Comparison of ENCODE assay signal across 1 cellular context in the genomic region with DNA sequence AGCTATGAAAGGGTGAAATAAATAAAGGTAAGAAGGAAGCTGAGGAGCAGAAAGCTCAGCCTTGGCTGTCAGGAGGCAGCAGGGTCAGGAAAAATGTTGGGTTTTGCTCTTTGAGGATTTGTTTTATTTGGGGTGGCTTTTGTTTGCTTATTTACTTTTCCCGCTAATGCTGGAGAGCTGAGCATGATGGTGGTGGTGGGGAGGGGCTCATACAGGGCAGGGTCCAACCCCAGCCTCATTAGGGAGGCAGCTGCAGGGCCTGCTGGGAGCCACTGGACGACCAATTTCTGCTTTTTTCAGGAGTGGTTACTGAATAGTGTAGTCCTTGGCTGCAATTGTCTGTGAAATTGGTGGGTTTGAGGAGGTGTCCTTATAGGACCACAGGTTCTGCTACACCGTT.
TF ChIP-seq lines count a peak whose summit lies in the region.

No MANE protein-coding gene starts in this region.

TF ChIP-seq in GM23338, 12 proteins besides CTCF, POLR2A, EP300 and RAD21 (continued from another document):
- TF ChIP-seq, protein P1, sequence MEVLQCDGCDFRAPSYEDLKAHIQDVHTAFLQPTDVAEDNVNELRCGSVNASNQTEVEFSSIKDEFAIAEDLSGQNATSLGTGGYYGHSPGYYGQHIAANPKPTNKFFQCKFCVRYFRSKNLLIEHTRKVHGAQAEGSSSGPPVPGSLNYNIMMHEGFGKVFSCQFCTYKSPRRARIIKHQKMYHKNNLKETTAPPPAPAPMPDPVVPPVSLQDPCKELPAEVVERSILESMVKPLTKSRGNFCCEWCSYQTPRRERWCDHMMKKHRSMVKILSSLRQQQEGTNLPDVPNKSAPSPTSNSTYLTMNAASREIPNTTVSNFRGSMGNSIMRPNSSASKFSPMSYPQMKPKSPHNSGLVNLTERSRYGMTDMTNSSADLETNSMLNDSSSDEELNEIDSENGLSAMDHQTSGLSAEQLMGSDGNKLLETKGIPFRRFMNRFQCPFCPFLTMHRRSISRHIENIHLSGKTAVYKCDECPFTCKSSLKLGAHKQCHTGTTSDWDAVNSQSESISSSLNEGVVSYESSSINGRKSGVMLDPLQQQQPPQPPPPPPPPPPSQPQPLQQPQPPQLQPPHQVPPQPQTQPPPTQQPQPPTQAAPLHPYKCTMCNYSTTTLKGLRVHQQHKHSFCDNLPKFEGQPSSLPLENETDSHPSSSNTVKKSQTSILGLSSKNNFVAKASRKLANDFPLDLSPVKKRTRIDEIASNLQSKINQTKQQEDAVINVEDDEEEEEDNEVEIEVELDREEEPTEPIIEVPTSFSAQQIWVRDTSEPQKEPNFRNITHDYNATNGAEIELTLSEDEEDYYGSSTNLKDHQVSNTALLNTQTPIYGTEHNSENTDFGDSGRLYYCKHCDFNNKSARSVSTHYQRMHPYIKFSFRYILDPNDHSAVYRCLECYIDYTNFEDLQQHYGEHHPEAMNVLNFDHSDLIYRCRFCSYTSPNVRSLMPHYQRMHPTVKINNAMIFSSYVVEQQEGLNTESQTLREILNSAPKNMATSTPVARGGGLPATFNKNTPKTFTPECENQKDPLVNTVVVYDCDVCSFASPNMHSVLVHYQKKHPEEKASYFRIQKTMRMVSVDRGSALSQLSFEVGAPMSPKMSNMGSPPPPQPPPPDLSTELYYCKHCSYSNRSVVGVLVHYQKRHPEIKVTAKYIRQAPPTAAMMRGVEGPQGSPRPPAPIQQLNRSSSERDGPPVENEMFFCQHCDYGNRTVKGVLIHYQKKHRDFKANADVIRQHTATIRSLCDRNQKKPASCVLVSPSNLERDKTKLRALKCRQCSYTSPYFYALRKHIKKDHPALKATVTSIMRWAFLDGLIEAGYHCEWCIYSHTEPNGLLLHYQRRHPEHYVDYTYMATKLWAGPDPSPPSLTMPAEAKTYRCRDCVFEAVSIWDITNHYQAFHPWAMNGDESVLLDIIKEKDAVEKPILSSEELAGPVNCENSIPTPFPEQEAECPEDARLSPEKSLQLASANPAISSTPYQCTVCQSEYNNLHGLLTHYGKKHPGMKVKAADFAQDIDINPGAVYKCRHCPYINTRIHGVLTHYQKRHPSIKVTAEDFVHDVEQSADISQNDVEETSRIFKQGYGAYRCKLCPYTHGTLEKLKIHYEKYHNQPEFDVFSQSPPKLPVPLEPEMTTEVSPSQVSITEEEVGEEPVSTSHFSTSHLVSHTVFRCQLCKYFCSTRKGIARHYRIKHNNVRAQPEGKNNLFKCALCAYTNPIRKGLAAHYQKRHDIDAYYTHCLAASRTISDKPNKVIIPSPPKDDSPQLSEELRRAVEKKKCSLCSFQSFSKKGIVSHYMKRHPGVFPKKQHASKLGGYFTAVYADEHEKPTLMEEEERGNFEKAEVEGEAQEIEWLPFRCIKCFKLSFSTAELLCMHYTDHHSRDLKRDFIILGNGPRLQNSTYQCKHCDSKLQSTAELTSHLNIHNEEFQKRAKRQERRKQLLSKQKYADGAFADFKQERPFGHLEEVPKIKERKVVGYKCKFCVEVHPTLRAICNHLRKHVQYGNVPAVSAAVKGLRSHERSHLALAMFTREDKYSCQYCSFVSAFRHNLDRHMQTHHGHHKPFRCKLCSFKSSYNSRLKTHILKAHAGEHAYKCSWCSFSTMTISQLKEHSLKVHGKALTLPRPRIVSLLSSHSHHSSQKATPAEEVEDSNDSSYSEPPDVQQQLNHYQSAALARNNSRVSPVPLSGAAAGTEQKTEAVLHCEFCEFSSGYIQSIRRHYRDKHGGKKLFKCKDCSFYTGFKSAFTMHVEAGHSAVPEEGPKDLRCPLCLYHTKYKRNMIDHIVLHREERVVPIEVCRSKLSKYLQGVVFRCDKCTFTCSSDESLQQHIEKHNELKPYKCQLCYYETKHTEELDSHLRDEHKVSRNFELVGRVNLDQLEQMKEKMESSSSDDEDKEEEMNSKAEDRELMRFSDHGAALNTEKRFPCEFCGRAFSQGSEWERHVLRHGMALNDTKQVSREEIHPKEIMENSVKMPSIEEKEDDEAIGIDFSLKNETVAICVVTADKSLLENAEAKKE (CRISPR knock-in tag; IDR thresholded peaks at IDR 0.05), result no peak
- TF ChIP-seq EZH2 (IDR thresholded peaks at IDR 0.05; ENCODE audit: low read depth, unreplicated experiment) (no peak), JUNB (IDR thresholded peaks at IDR 0.05; ENCODE audit: unreplicated experiment) (no peak), ZNF114 (CRISPR knock-in tag; IDR thresholded peaks at IDR 0.05) (no peak), EZH2phosphoT487 (IDR thresholded peaks at IDR 0.05; ENCODE audit: unreplicated experiment) (no peak), CREB1 (CRISPR knock-in tag; IDR thresholded peaks at IDR 0.05; ENCODE audit: low read depth) (no peak)
- TF ChIP-seq, protein P2, sequence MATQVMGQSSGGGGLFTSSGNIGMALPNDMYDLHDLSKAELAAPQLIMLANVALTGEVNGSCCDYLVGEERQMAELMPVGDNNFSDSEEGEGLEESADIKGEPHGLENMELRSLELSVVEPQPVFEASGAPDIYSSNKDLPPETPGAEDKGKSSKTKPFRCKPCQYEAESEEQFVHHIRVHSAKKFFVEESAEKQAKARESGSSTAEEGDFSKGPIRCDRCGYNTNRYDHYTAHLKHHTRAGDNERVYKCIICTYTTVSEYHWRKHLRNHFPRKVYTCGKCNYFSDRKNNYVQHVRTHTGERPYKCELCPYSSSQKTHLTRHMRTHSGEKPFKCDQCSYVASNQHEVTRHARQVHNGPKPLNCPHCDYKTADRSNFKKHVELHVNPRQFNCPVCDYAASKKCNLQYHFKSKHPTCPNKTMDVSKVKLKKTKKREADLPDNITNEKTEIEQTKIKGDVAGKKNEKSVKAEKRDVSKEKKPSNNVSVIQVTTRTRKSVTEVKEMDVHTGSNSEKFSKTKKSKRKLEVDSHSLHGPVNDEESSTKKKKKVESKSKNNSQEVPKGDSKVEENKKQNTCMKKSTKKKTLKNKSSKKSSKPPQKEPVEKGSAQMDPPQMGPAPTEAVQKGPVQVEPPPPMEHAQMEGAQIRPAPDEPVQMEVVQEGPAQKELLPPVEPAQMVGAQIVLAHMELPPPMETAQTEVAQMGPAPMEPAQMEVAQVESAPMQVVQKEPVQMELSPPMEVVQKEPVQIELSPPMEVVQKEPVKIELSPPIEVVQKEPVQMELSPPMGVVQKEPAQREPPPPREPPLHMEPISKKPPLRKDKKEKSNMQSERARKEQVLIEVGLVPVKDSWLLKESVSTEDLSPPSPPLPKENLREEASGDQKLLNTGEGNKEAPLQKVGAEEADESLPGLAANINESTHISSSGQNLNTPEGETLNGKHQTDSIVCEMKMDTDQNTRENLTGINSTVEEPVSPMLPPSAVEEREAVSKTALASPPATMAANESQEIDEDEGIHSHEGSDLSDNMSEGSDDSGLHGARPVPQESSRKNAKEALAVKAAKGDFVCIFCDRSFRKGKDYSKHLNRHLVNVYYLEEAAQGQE (IDR thresholded peaks at IDR 0.05; ENCODE audit: unreplicated experiment), result no peak
- TF ChIP-seq, protein P3, sequence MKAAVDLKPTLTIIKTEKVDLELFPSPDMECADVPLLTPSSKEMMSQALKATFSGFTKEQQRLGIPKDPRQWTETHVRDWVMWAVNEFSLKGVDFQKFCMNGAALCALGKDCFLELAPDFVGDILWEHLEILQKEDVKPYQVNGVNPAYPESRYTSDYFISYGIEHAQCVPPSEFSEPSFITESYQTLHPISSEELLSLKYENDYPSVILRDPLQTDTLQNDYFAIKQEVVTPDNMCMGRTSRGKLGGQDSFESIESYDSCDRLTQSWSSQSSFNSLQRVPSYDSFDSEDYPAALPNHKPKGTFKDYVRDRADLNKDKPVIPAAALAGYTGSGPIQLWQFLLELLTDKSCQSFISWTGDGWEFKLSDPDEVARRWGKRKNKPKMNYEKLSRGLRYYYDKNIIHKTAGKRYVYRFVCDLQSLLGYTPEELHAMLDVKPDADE (IDR thresholded peaks at IDR 0.05), result no peak
